ENCODE assay signal across 1 cellular context in genomic region chr18:9475643-9476580, GRCh38.
TF ChIP-seq lines count a peak whose summit lies in the region.

No MANE protein-coding gene starts in this region.

TF ChIP-seq in HepG2, 621 proteins besides CTCF, POLR2A, EP300 and RAD21 (continued from another document and continues in another):
- TF ChIP-seq RERE (CRISPR knock-in tag; IDR thresholded peaks at IDR 0.05; ENCODE audit: low read depth) (no peak), MAX (IDR thresholded peaks at IDR 0.05) (peak; percentile 81), ZNF614 (CRISPR knock-in tag; IDR thresholded peaks at IDR 0.05; ENCODE audit: borderline replicate concordance) (no peak), FOXP4 (CRISPR knock-in tag; IDR thresholded peaks at IDR 0.05) (peak; percentile 34; the same call in 1 of the 2 replicates), ZBTB49 (CRISPR knock-in tag; IDR thresholded peaks at IDR 0.05; ENCODE audit: borderline replicate concordance) (no peak), ZNF383 (CRISPR knock-in tag; IDR thresholded peaks at IDR 0.05; ENCODE audit: borderline replicate concordance) (no peak), E2F5 (CRISPR knock-in tag; conservative IDR thresholded peaks at IDR 0.05) (no peak), ZNF768 (CRISPR knock-in tag; IDR thresholded peaks at IDR 0.05) (peak; percentile 36; the same call in 1 of the 2 replicates), PAF1 (CRISPR knock-in tag; IDR thresholded peaks at IDR 0.05) (no peak), NCOA1 (CRISPR knock-in tag; IDR thresholded peaks at IDR 0.05) (0 out of 2 replicates have a peak, but pooled peaks have one; percentile 57), MED1 (CRISPR knock-in tag; IDR thresholded peaks at IDR 0.05) (0 out of 2 replicates have a peak, but pooled peaks have one; percentile 8), SKIL (CRISPR knock-in tag; IDR thresholded peaks at IDR 0.05; ENCODE audit: borderline replicate concordance) (no peak), RFXAP (CRISPR knock-in tag; IDR thresholded peaks at IDR 0.05; ENCODE audit: borderline replicate concordance) (0 out of 2 replicates have a peak, but pooled peaks have one; percentile 27), ZNF205 (CRISPR knock-in tag; IDR thresholded peaks at IDR 0.05) (peak; percentile 7), SALL1 (CRISPR knock-in tag; IDR thresholded peaks at IDR 0.05) (0 out of 2 replicates have a peak, but pooled peaks have one; percentile 27), GATA4 (IDR thresholded peaks at IDR 0.05; ENCODE audit: borderline replicate concordance, low read depth) (0 out of 2 replicates have a peak, but pooled peaks have one; percentile 8), THYN1 (CRISPR knock-in tag; IDR thresholded peaks at IDR 0.05; ENCODE audit: borderline replicate concordance, low read depth) (no peak), IRX3 (CRISPR knock-in tag; IDR thresholded peaks at IDR 0.05; ENCODE audit: borderline replicate concordance, low read depth) (0 out of 2 replicates have a peak, but pooled peaks have one; percentile 43), TCF12 (IDR thresholded peaks at IDR 0.05) (no peak), TCF12 (CRISPR knock-in tag; IDR thresholded peaks at IDR 0.05) (peak; percentile 80; the same call in 1 of the 2 replicates), KDM2A (CRISPR knock-in tag; IDR thresholded peaks at IDR 0.05; ENCODE audit: borderline replicate concordance, low read depth) (0 out of 2 replicates have a peak, but pooled peaks have one; percentile 4), ZNF430 (CRISPR knock-in tag; IDR thresholded peaks at IDR 0.05) (0 out of 2 replicates have a peak, but pooled peaks have one; percentile 37), KDM3A (CRISPR knock-in tag; IDR thresholded peaks at IDR 0.05; ENCODE audit: low read depth) (no peak), NFKB2 (CRISPR knock-in tag; IDR thresholded peaks at IDR 0.05; ENCODE audit: borderline replicate concordance) (peak; percentile 32; the same call in 1 of the 2 replicates), GMEB2 (CRISPR knock-in tag; IDR thresholded peaks at IDR 0.05; ENCODE audit: low read depth) (no peak), ZNF543 (CRISPR knock-in tag; IDR thresholded peaks at IDR 0.05) (no peak), ZNF703 (CRISPR knock-in tag; IDR thresholded peaks at IDR 0.05; ENCODE audit: borderline replicate concordance) (0 out of 2 replicates have a peak, but pooled peaks have one; percentile 32), MAZ (IDR thresholded peaks at IDR 0.05; ENCODE audit: borderline replicate concordance, low read depth, low read length) (0 out of 2 replicates have a peak, but pooled peaks have one; percentile 3), MAZ (CRISPR knock-in tag; IDR thresholded peaks at IDR 0.05; ENCODE audit: low read depth) (no peak; the same call in 1 of the 2 replicates), TGIF2 (CRISPR knock-in tag; IDR thresholded peaks at IDR 0.05) (0 out of 2 replicates have a peak, but pooled peaks have one; percentile 7), MXD1 (CRISPR knock-in tag; IDR thresholded peaks at IDR 0.05) (peak; percentile 85), SNAPC5 (CRISPR knock-in tag; IDR thresholded peaks at IDR 0.05; ENCODE audit: borderline replicate concordance) (no peak), HOXA3 (CRISPR knock-in tag; IDR thresholded peaks at IDR 0.05) (0 out of 2 replicates have a peak, but pooled peaks have one; percentile 64), CENPT (CRISPR knock-in tag; IDR thresholded peaks at IDR 0.05; ENCODE audit: low read depth) (no peak), NONO (IDR thresholded peaks at IDR 0.05) (no peak), NONO (CRISPR knock-in tag; conservative IDR thresholded peaks at IDR 0.05) (no peak), ZBTB37 (CRISPR knock-in tag; IDR thresholded peaks at IDR 0.05) (no peak), TSC22D2 (CRISPR knock-in tag; IDR thresholded peaks at IDR 0.05; ENCODE audit: borderline replicate concordance) (no peak), SAP130 (CRISPR knock-in tag; IDR thresholded peaks at IDR 0.05; ENCODE audit: low read depth) (peak; percentile 5; the same call in 1 of the 2 replicates), E2F1 (CRISPR knock-in tag; IDR thresholded peaks at IDR 0.05) (no peak), ZFX (CRISPR knock-in tag; IDR thresholded peaks at IDR 0.05; ENCODE audit: low read depth) (peak; percentile 33; the same call in 1 of the 2 replicates), ZNF7 (CRISPR knock-in tag; IDR thresholded peaks at IDR 0.05) (no peak), SIX1 (CRISPR knock-in tag; IDR thresholded peaks at IDR 0.05; ENCODE audit: borderline replicate concordance) (no peak)
